In genomic region chr2:94956797-94957391, GRCh38 we compare ENCODE assay signal across 8 cellular contexts.
DNase-seq lines count a peak whose midpoint lies in the region; ATAC-seq, FAIRE-seq and TF ChIP-seq lines count a peak whose summit lies in the region.

No MANE protein-coding gene starts in this region.

- ATAC-seq in HG03175 (IDR thresholded peaks at IDR 0.05; ENCODE audit: unreplicated experiment), result peak; percentile 67

- H3K27ac ChIP-seq in kidney (ENCODE audit: low read depth in 2 of 2, low read length in 2 of 2), result no peak overlapping the region

- TF ChIP-seq CTCF in GM13976 (IDR thresholded peaks at IDR 0.05; ENCODE audit: borderline replicate concordance, control extremely low read depth, extremely low read depth, insufficient read depth, missing control alignments) (peak; percentile 72), kidney (IDR thresholded peaks at IDR 0.05; ENCODE audit: borderline replicate concordance, extremely low read depth, insufficient read depth) (peak; percentile 61)

- H3K4me3 ChIP-seq in kidney (ENCODE audit: low read length in 2 of 2), result no peak overlapping the region

- H3K9me3 ChIP-seq in kidney (ENCODE audit: control insufficient read depth in 1 of 2, low read length in 2 of 2), result no peaks in the 10 kb centered on the region

- no peaks in the 10 kb centered on the region for H3K36me3 ChIP-seq in kidney (ENCODE audit: control insufficient read depth in 1 of 2, insufficient read depth in 2 of 2, low read length in 2 of 2)

- H3K4me1 ChIP-seq in kidney (ENCODE audit: control insufficient read depth in 1 of 2, insufficient read depth in 1 of 2, low read depth in 1 of 2, low read length in 2 of 2), result no peaks in the 10 kb centered on the region

- DNase-seq in AG08396 (ENCODE audit: low spot score), result peak; percentile 69
- DNase-seq in GM13976 (ENCODE audit: low spot score), result peak; percentile 45
- DNase-seq in RCC 7860 (ENCODE audit: low spot score), result peak; percentile 21
- peak; percentile 50 for DNase-seq in astrocyte of the hippocampus (ENCODE audit: low read depth, low spot score)
- DNase-seq in kidney, result no peak
- peak in 2 of 3 donors; percentile 12 to 19 for DNase-seq in stimulated activated CD4-positive, alpha-beta T cell treated with anti-CD3 and anti-CD28 coated beads, TNF-alpha, amount 100 ng/mL, for 48 hours (ENCODE audit: low read depth in 3 of 3)
- DNase-seq in MV-4-11 (lab: John Stamatoyannopoulos, UW), result no peak

- intact Hi-C loops in kidney (cut with DNase I), result no loop called here

- FAIRE-seq in RCC 7860 (lab: Jason Lieb, UNC) (no peak), kidney (lab: Jason Lieb, UNC) (no peak)

- in situ Hi-C loops in GM13976 (cut with MboI; ENCODE audit: low sequenced_read_pairs, unreplicated experiment), result no loop called here

- no peak overlapping the region for H3K9ac ChIP-seq in kidney (ENCODE audit: low read length in 2 of 2)

Comparison
In these comparisons a context has a peak if more than half of its experiments do, and no peak if none do; other contexts are left out.
1. DNase-seq: peak in AG08396 (single experiment), GM13976 (single experiment), RCC 7860 (single experiment), astrocyte of the hippocampus (single experiment) and stimulated activated CD4-positive, alpha-beta T cell treated with anti-CD3 and anti-CD28 coated beads, TNF-alpha, amount 100 ng/mL, for 48 hours (2 of 3); none in kidney (single experiment) and MV-4-11 (single experiment).